ENCODE assay signal across 15 cellular contexts in genomic region chr16:11571549-11571948, GRCh38. TPM values are rescaled to one million over a fixed set of nuclear protein-coding genes. Genes with fewer than 3 reads are reported as not detected.
DNase-seq lines count a peak whose midpoint lies in the region; ATAC-seq and TF ChIP-seq lines count a peak whose summit lies in the region.
"Had no signal": no experiment of that assay in that cellular context is flagged by ENCODE, and none has a peak within 500 bp of the region (broad histone marks: within the 10 kb centered on the region; RNA-seq: fewer than 3 reads in every experiment).

No MANE protein-coding gene starts in this region.

- POLR2A ChIA-PET in activated CD4-positive, alpha-beta T cell treated with anti-CD3 and anti-CD28 coated beads, Interleukin-2, amount 10 ng/mL, durations not matched to agents 7 days and 5 days (lab: Charles Lee) = no interaction called here

- in situ Hi-C loops in GM13976 (cut with MboI; ENCODE audit: low sequenced_read_pairs, unreplicated experiment) = no loop called here

- H3K27me3 Mint-ChIP-seq in activated CD4-positive, alpha-beta T cell treated with anti-CD3 and anti-CD28 coated beads, Interleukin-2, amount 10 ng/mL, durations not matched to agents 7 days and 5 days = no peaks in the 10 kb centered on the region
- H3K27me3 Mint-ChIP-seq in IgD-negative memory B cell (no peaks in the 10 kb centered on the region), immature natural killer cell (ENCODE audit: low read depth in 3 of 3) (peaks cover 29 to 41% (median 37%) of the 10 kb centered on the region in 3 donors), progenitor cell of endocrine pancreas (no peaks in the 10 kb centered on the region)
- H3K27me3 Mint-ChIP-seq: type B pancreatic cell had no signal

- H3K4me1 Mint-ChIP-seq in activated CD4-positive, alpha-beta T cell treated with anti-CD3 and anti-CD28 coated beads, Interleukin-2, amount 10 ng/mL, durations not matched to agents 7 days and 5 days = peaks cover 48% of the 10 kb centered on the region
- H3K4me1 Mint-ChIP-seq in IgD-negative memory B cell (peaks cover 28 to 42% (median 41%) of the 10 kb centered on the region in 3 donors), immature natural killer cell (peaks cover 95% of the 10 kb centered on the region in 2 donors), progenitor cell of endocrine pancreas (ENCODE audit: low read depth) (no peaks in the 10 kb centered on the region)

- CTCF ChIA-PET in activated CD4-positive, alpha-beta T cell treated with anti-CD3 and anti-CD28 coated beads, Interleukin-2, amount 10 ng/mL, durations not matched to agents 7 days and 5 days (lab: Charles Lee) = interaction anchor here (0.6 to 1.1 kb wide), 3 partner anchors 12 to 497 kb away, joined by 3 to 4 read pairs (median 3); partner anchors contain the start of gene ZC3H7A

- no peak for ATAC-seq in GM18505 (IDR thresholded peaks at IDR 0.05; ENCODE audit: unreplicated experiment)

- no peaks in the 10 kb centered on the region for H3K9me3 Mint-ChIP-seq in activated CD4-positive, alpha-beta T cell treated with anti-CD3 and anti-CD28 coated beads, Interleukin-2, amount 10 ng/mL, durations not matched to agents 7 days and 5 days
- no peaks in the 10 kb centered on the region for H3K9me3 Mint-ChIP-seq in IgD-negative memory B cell
- H3K9me3 Mint-ChIP-seq in immature natural killer cell = no peaks in the 10 kb centered on the region
- peaks cover 3% of the 10 kb centered on the region for H3K9me3 Mint-ChIP-seq in progenitor cell of endocrine pancreas (ENCODE audit: low read depth)
- H3K9me3 Mint-ChIP-seq: type B pancreatic cell had no signal

- peak overlapping the region; percentile 7 for H3K27ac Mint-ChIP-seq in activated CD4-positive, alpha-beta T cell treated with anti-CD3 and anti-CD28 coated beads, Interleukin-2, amount 10 ng/mL, durations not matched to agents 7 days and 5 days
- H3K27ac Mint-ChIP-seq in IgD-negative memory B cell = peak overlapping the region; percentile 74 to 96 (median 86)
- peak overlapping the region; percentile 97 to 100 (median 98) for H3K27ac Mint-ChIP-seq in immature natural killer cell
- H3K27ac Mint-ChIP-seq in progenitor cell of endocrine pancreas = peak overlapping the region; percentile 69
- H3K27ac Mint-ChIP-seq: type B pancreatic cell had no signal

- no peak overlapping the region for H3K4me3 Mint-ChIP-seq in activated CD4-positive, alpha-beta T cell treated with anti-CD3 and anti-CD28 coated beads, Interleukin-2, amount 10 ng/mL, durations not matched to agents 7 days and 5 days
- H3K4me3 Mint-ChIP-seq in IgD-negative memory B cell (peak overlapping the region in 3 of 4 donors; percentile 25 to 74 (median 67)), immature natural killer cell (peak overlapping the region; percentile 38 to 88 (median 76)), progenitor cell of endocrine pancreas (ENCODE audit: low read depth) (no peak overlapping the region)
- H3K4me3 Mint-ChIP-seq: type B pancreatic cell had no signal

- no peak for DNase-seq in activated CD4-positive, alpha-beta T cell treated with anti-CD3 and anti-CD28 coated beads, Interleukin-2, amount 10 ng/mL, durations not matched to agents 7 days and 5 days
- no peak for DNase-seq in activated CD4-positive, alpha-beta T cell treated with anti-CD3 and anti-CD28 coated beads, Interleukin-2, amount 50 U/mL, for 4 hours
- DNase-seq in immature natural killer cell = no peak
- DNase-seq in progenitor cell of endocrine pancreas (ENCODE audit: low spot score, unreplicated experiment) = no peak
- no peak for DNase-seq in NCI-H345 (lab: John Stamatoyannopoulos, UW)
- no peak for DNase-seq in GM13976 (ENCODE audit: low spot score)
- DNase-seq: activated CD8-positive, alpha-beta memory T cell treated with anti-CD3 and anti-CD28 coated beads, Interleukin-2, amount 50 U/mL, for 48 hours; adrenal gland; COR-L47; kidney glomerular epithelial cell; midbrain; NCI-H1417 treated with DMSO at 0.1 percent for 48 hours had no signal

- TF ChIP-seq CTCF in progenitor cell of endocrine pancreas (IDR thresholded peaks at IDR 0.05; ENCODE audit: unreplicated experiment) (no peak), GM13976 (IDR thresholded peaks at IDR 0.05; ENCODE audit: borderline replicate concordance, control extremely low read depth, extremely low read depth, insufficient read depth, missing control alignments) (no peak)

- H3K36me3 Mint-ChIP-seq in activated CD4-positive, alpha-beta T cell treated with anti-CD3 and anti-CD28 coated beads, Interleukin-2, amount 10 ng/mL, durations not matched to agents 7 days and 5 days (ENCODE audit: low read depth) = peaks cover 47% of the 10 kb centered on the region
- H3K36me3 Mint-ChIP-seq in IgD-negative memory B cell = peaks cover 14% of the 10 kb centered on the region
- peaks cover 8 to 29% (median 24%) of the 10 kb centered on the region in 3 donors for H3K36me3 Mint-ChIP-seq in immature natural killer cell
- H3K36me3 Mint-ChIP-seq in progenitor cell of endocrine pancreas (ENCODE audit: insufficient read depth) = peaks cover 4% of the 10 kb centered on the region

- no peak for TF ChIP-seq POLR2A in GM18505 (IDR thresholded peaks at IDR 0.05; ENCODE audit: borderline replicate concordance, extremely low read depth, insufficient read depth, insufficient read length)

RNA-seq across cellular contexts. Expression of gene LITAF, which starts 15.2 kb away (rescaled TPM):
- total RNA-seq in activated CD4-positive, alpha-beta T cell treated with anti-CD3 and anti-CD28 coated beads, Interleukin-2, amount 10 ng/mL, durations not matched to agents 7 days and 5 days = 100 to 1,000 TPM; 133 to 141 TPM
- polyA plus RNA-seq in IgD-negative memory B cell (318 TPM), immature natural killer cell (1,000 to 10,000 TPM; 1,031 to 1,827 (median 1,086) TPM)
- total RNA-seq in progenitor cell of endocrine pancreas = 47.6 and 48.6 TPM in 2 replicates

Comparison
In these comparisons a context has a peak if more than half of its experiments do, and no peak if none do; other contexts are left out.
1. H3K27ac Mint-ChIP-seq: peak in every context shown above with its lines; median percentile 98 in immature natural killer cell; 86 in IgD-negative memory B cell; 69 in progenitor cell of endocrine pancreas; 7 in activated CD4-positive, alpha-beta T cell treated with anti-CD3 and anti-CD28 coated beads, Interleukin-2, amount 10 ng/mL, durations not matched to agents 7 days and 5 days.
2. H3K4me3 Mint-ChIP-seq: peak in IgD-negative memory B cell (3 of 4) and immature natural killer cell (5 of 5); none in activated CD4-positive, alpha-beta T cell treated with anti-CD3 and anti-CD28 coated beads, Interleukin-2, amount 10 ng/mL, durations not matched to agents 7 days and 5 days (single experiment) and progenitor cell of endocrine pancreas (single experiment).